In the genomic region with DNA sequence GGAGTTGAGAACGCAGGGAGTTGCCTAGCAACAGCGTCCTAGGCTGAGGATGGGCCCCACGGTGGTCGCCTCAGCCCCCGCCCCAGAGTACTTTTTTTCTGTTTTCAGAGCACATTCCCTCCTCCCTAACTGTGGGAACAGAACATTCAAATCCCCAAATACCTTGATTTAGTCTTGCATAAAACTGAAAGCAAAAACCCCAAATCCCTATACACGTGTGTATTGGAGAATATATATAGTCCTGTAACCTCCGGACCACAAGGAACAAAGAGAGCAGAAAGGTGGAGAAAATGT, we compare ENCODE assay signal across 1 cellular context.
TF ChIP-seq lines count a peak whose summit lies in the region.

No MANE protein-coding gene starts in this region.

TF ChIP-seq in K562, 482 proteins besides CTCF, POLR2A, EP300 and RAD21 (continued from another document):
- TF ChIP-seq, protein P1, sequence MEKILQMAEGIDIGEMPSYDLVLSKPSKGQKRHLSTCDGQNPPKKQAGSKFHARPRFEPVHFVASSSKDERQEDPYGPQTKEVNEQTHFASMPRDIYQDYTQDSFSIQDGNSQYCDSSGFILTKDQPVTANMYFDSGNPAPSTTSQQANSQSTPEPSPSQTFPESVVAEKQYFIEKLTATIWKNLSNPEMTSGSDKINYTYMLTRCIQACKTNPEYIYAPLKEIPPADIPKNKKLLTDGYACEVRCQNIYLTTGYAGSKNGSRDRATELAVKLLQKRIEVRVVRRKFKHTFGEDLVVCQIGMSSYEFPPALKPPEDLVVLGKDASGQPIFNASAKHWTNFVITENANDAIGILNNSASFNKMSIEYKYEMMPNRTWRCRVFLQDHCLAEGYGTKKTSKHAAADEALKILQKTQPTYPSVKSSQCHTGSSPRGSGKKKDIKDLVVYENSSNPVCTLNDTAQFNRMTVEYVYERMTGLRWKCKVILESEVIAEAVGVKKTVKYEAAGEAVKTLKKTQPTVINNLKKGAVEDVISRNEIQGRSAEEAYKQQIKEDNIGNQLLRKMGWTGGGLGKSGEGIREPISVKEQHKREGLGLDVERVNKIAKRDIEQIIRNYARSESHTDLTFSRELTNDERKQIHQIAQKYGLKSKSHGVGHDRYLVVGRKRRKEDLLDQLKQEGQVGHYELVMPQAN (IDR thresholded peaks at IDR 0.05; ENCODE audit: borderline replicate concordance) = peak; percentile 75; the same call in 1 of the 2 replicates
- TF ChIP-seq SIN3A (IDR thresholded peaks at IDR 0.05; ENCODE audit: borderline replicate concordance in 2 of 2, control insufficient read depth in 1 of 2, low read depth in 2 of 2, low read length in 2 of 2) (0 out of 4 replicates have a peak, but pooled peaks of 1 of the 2 experiments have one; percentile 46), GTF2F1 (IDR thresholded peaks at IDR 0.05; ENCODE audit: low read depth, low read length) (no peak), ZBTB7A (IDR thresholded peaks at IDR 0.05; ENCODE audit: borderline replicate concordance, control insufficient read depth, low read depth, low read length) (peak; percentile 81), NR2F6 (CRISPR knock-in tag; IDR thresholded peaks at IDR 0.05) (no peak), MAZ (CRISPR knock-in tag; conservative IDR thresholded peaks at IDR 0.05 in 1 of 2, IDR thresholded peaks at IDR 0.05 in 1 of 2) (0 out of 4 replicates have a peak, but pooled peaks of 1 of the 2 experiments have one; percentile 6)
- TF ChIP-seq, protein P2, sequence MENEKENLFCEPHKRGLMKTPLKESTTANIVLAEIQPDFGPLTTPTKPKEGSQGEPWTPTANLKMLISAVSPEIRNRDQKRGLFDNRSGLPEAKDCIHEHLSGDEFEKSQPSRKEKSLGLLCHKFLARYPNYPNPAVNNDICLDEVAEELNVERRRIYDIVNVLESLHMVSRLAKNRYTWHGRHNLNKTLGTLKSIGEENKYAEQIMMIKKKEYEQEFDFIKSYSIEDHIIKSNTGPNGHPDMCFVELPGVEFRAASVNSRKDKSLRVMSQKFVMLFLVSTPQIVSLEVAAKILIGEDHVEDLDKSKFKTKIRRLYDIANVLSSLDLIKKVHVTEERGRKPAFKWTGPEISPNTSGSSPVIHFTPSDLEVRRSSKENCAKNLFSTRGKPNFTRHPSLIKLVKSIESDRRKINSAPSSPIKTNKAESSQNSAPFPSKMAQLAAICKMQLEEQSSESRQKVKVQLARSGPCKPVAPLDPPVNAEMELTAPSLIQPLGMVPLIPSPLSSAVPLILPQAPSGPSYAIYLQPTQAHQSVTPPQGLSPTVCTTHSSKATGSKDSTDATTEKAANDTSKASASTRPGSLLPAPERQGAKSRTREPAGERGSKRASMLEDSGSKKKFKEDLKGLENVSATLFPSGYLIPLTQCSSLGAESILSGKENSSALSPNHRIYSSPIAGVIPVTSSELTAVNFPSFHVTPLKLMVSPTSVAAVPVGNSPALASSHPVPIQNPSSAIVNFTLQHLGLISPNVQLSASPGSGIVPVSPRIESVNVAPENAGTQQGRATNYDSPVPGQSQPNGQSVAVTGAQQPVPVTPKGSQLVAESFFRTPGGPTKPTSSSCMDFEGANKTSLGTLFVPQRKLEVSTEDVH (IDR thresholded peaks at IDR 0.05; ENCODE audit: low read depth, partially characterized antibody) = peak; percentile 3
